In the genomic region with DNA sequence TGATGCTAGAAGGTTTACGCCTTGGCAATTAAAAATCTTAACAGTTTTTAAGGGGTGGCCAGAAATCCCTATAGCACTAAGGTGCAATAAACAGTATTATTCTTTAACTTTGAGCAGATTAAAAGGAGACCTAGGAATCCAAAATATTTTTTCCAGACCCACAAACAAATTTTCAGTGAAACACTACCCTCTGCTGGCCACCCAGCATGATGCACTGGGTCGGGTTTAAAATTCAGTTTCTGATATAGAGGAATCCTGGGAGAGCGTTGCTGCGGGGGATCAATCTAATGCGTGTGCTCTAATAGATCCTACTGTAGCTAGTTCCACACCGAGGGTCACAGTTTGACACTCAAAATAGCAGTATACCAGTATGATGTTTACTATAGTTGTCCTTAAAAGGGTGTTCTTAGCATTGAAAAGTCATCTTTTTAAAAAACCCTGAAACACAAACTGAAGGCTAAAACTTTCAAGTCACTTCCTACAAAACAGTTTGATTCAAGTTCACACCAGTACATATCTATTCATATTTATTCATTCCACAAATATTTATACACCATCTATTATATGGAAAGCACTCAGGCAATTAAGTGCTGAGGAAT, we compare ENCODE assay signal across 8 cellular contexts. TPM values are rescaled to one million over a fixed set of nuclear protein-coding genes. Genes with fewer than 3 reads are reported as not detected.
DNase-seq lines count a peak whose midpoint lies in the region; ATAC-seq, FAIRE-seq and TF ChIP-seq lines count a peak whose summit lies in the region.

No MANE protein-coding gene starts in this region.

- dilution Hi-C loops in endothelial cell of umbilical vein (cut with MboI; ENCODE audit: extremely low pct_ligation_motif_present, low sequenced_read_pairs) = no loop called here

- H3K4me3 Mint-ChIP-seq in mesothelial cell of epicardium = no peak overlapping the region
- H3K4me3 Mint-ChIP-seq in type B pancreatic cell = no peak overlapping the region

- no peak overlapping the region for H3K4me2 ChIP-seq in endothelial cell of umbilical vein (ENCODE audit: insufficient read depth, low read length)

- H3K9me1 ChIP-seq in endothelial cell of umbilical vein (replicated peaks; ENCODE audit: control insufficient read depth, extremely low read depth, insufficient read depth, low read length) = no peaks in the 10 kb centered on the region

- no peak for ATAC-seq in GM18520 (IDR thresholded peaks at IDR 0.05; ENCODE audit: unreplicated experiment)

- H3K36me3 ChIP-seq in endothelial cell of umbilical vein (ENCODE audit: control insufficient read depth in 2 of 2, extremely low read depth in 1 of 2, insufficient read depth in 2 of 2, low read length in 2 of 2) = no peaks in the 10 kb centered on the region

- H3K27me3 Mint-ChIP-seq in mesothelial cell of epicardium (ENCODE audit: low read depth) = no peaks in the 10 kb centered on the region
- no peaks in the 10 kb centered on the region for H3K27me3 Mint-ChIP-seq in type B pancreatic cell

- H3K27ac Mint-ChIP-seq in mesothelial cell of epicardium (no peak overlapping the region), type B pancreatic cell (no peak overlapping the region)

- H2AFZ ChIP-seq in endothelial cell of umbilical vein (ENCODE audit: low read depth, low read length) = peak overlapping the region; percentile 46

- no peaks in the 10 kb centered on the region for H3K27me3 ChIP-seq in endothelial cell of umbilical vein (ENCODE audit: control insufficient read depth in 2 of 2, insufficient read depth in 2 of 2, low read length in 2 of 2)

- H4K20me1 ChIP-seq in endothelial cell of umbilical vein (replicated peaks; ENCODE audit: control insufficient read depth, extremely low read depth, insufficient read depth, low read length) = no peaks in the 10 kb centered on the region

- H3K9me3 Mint-ChIP-seq in mesothelial cell of epicardium = no peaks in the 10 kb centered on the region
- H3K9me3 Mint-ChIP-seq in type B pancreatic cell = no peaks in the 10 kb centered on the region

- no peak overlapping the region for H3K4me3 ChIP-seq in WI38 (ENCODE audit: low read depth, low read length)
- H3K4me3 ChIP-seq in endothelial cell of umbilical vein (replicated peaks in 1 of 3; ENCODE audit: insufficient read depth in 1 of 3, low read depth in 1 of 3, low read length in 3 of 3) = no peak overlapping the region

- POLR2A ChIA-PET in endothelial cell of umbilical vein (lab: Charles Lee) = no interaction called here

- no peaks in the 10 kb centered on the region for H3K9me3 ChIP-seq in endothelial cell of umbilical vein (replicated peaks; ENCODE audit: control insufficient read depth, insufficient read depth, low read length)

- H3K36me3 Mint-ChIP-seq in mesothelial cell of epicardium (peaks cover 5% of the 10 kb centered on the region), type B pancreatic cell (peaks cover 15% of the 10 kb centered on the region)

- TF ChIP-seq CTCF in WI38 (IDR thresholded peaks at IDR 0.05; ENCODE audit: low read depth, low read length) (peak; percentile 63), endothelial cell of umbilical vein (IDR thresholded peaks at IDR 0.05; ENCODE audit: extremely low read depth in 1 of 2, insufficient read depth in 1 of 2, low read depth in 1 of 2, low read length in 2 of 2) (peak; percentile 66 to 69), mesothelial cell of epicardium (IDR thresholded peaks at IDR 0.05; ENCODE audit: unreplicated experiment) (peak; percentile 94), type B pancreatic cell (conservative IDR thresholded peaks at IDR 0.05) (peak; percentile 92)

- no peak overlapping the region for H3K9ac ChIP-seq in endothelial cell of umbilical vein (replicated peaks; ENCODE audit: extremely low read depth, insufficient read depth, low read length)

- intact Hi-C loops in endothelial cell of umbilical vein (cut with micrococcal nuclease) = loop anchor here (1.0 to 10.0 kb wide), 4 partner anchors 311 to 803 kb away; a partner anchor contains a TSS

- CTCF ChIA-PET in endothelial cell of umbilical vein (lab: Charles Lee) = interaction anchor here (1.1 to 8.5 kb wide), 5 partner anchors 10 to 801 kb away, joined by 3 to 168 read pairs (median 12); a partner anchor contains a TSS

- no TSS peak for BruUV-seq in endothelial cell of umbilical vein (replicated peaks; lab: Mats Ljungman, UMichigan)

- no peak overlapping the region for H3K27ac ChIP-seq in endothelial cell of umbilical vein (ENCODE audit: insufficient read depth, low read depth, low read length)

- no peaks in the 10 kb centered on the region for H3K79me2 ChIP-seq in endothelial cell of umbilical vein (ENCODE audit: control insufficient read depth, insufficient read depth, low read length)

- peak; percentile 68 for DNase-seq in EL
- peak; percentile 11 for DNase-seq in H4 (ENCODE audit: low spot score)
- DNase-seq in NCI-H146 treated with DMSO at 0.1 percent for 48 hours (lab: John Stamatoyannopoulos, UW; ENCODE audit: unreplicated experiment) = peak; percentile 6
- peak; percentile 45 for DNase-seq in endothelial cell of umbilical vein (ENCODE audit: low read depth, low spot score)
- peak in 1 of 2 experiments; percentile 66 for DNase-seq in mesothelial cell of epicardium (ENCODE audit: low spot score in 2 of 2, unreplicated experiment in 2 of 2)
- DNase-seq in type B pancreatic cell (ENCODE audit: extremely low spot score, unreplicated experiment) = no peak

- H3K4me1 Mint-ChIP-seq in mesothelial cell of epicardium (peaks cover 18% of the 10 kb centered on the region), type B pancreatic cell (ENCODE audit: unreplicated experiment) (peaks cover 25% of the 10 kb centered on the region)

- no peak for TF ChIP-seq POLR2A in endothelial cell of umbilical vein (IDR thresholded peaks at IDR 0.05; ENCODE audit: low read depth, low read length)

- no peaks in the 10 kb centered on the region for H3K4me1 ChIP-seq in endothelial cell of umbilical vein (ENCODE audit: control insufficient read depth, extremely low read depth, insufficient read depth, low read length)

- FAIRE-seq in endothelial cell of umbilical vein (lab: Jason Lieb, UNC) = peak; percentile 89

TF ChIP-seq in endothelial cell of umbilical vein, 7 proteins besides CTCF, POLR2A, EP300 and RAD21:
- TF ChIP-seq GATA2 (IDR thresholded peaks at IDR 0.05; ENCODE audit: insufficient read depth, insufficient read length, low read depth, low read length) = no peak
- no peak for TF ChIP-seq POLR2AphosphoS5 (IDR thresholded peaks at IDR 0.05; ENCODE audit: insufficient read depth, low read depth, low read length)
- TF ChIP-seq, protein P1, sequence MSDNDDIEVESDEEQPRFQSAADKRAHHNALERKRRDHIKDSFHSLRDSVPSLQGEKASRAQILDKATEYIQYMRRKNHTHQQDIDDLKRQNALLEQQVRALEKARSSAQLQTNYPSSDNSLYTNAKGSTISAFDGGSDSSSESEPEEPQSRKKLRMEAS (IDR thresholded peaks at IDR 0.05; ENCODE audit: insufficient read depth, insufficient read length) = no peak
- TF ChIP-seq FOS (IDR thresholded peaks at IDR 0.05; ENCODE audit: borderline replicate concordance, insufficient read depth, low read length) = no peak
- no peak for TF ChIP-seq MYC (IDR thresholded peaks at IDR 0.05; ENCODE audit: low read depth, low read length)
- TF ChIP-seq EZH2 (IDR thresholded peaks at IDR 0.05; ENCODE audit: borderline replicate concordance, low read depth, low read length, severe bottlenecking) = no peak
- no peak for TF ChIP-seq JUN (IDR thresholded peaks at IDR 0.05; ENCODE audit: borderline replicate concordance, insufficient read depth, insufficient read length, low read depth)
TF ChIP-seq in endothelial cell of umbilical vein: peak in this region for 0.

RNA-seq across cellular contexts. Expression of a gene that starts 10.2 kb away (rescaled TPM):
- total RNA-seq in H4 (2014; rRNA removed; shearing (Covaris generic)) = 4.2 and 9.3 TPM in 2 replicates
- total RNA-seq in endothelial cell of umbilical vein (6.2 and 7.6 TPM in 2 replicates), mesothelial cell of epicardium (9.3 to 12.0 TPM (median 10.8 TPM) in 3 replicates), type B pancreatic cell (ENCODE audit: low replicate concordance) (7.0 and 20.0 TPM in 2 replicates)
- 1.3 and 1.9 TPM in 2 replicates for polyA plus RNA-seq in endothelial cell of umbilical vein
- polyA plus RNA-seq in endothelial cell of umbilical vein (2011; cell fraction: cytosol; rRNA removed) = 2.6 TPM in 2 replicates
- 4.5 and 5.5 TPM in 2 replicates for polyA plus RNA-seq in endothelial cell of umbilical vein (2011; cell fraction: nucleus; rRNA removed)
- 3.8 and 5.0 TPM in 2 replicates for polyA plus RNA-seq in endothelial cell of umbilical vein (2012)
- 3.4 and 4.9 TPM in 2 replicates for polyA minus RNA-seq in endothelial cell of umbilical vein
- 4.1 TPM for polyA minus RNA-seq in endothelial cell of umbilical vein (2011; cell fraction: cytosol; rRNA and poly(A)+ RNA removed)
- 12.6 and 12.9 TPM in 2 replicates for polyA minus RNA-seq in endothelial cell of umbilical vein (2011; cell fraction: nucleus; rRNA and poly(A)+ RNA removed)

RNA-seq across cellular contexts. Expression of a gene that starts 12.0 kb away (rescaled TPM):
- 5.3 and 14.5 TPM in 2 replicates for total RNA-seq in H4 (2014; rRNA removed; shearing (Covaris generic))
- 12.3 and 14.2 TPM in 2 replicates for total RNA-seq in endothelial cell of umbilical vein
- polyA plus RNA-seq in endothelial cell of umbilical vein = 4.6 and 6.3 TPM in 2 replicates
- 3.6 and 4.2 TPM in 2 replicates for polyA plus RNA-seq in endothelial cell of umbilical vein (2011; cell fraction: cytosol; rRNA removed)
- polyA plus RNA-seq in endothelial cell of umbilical vein (2011; cell fraction: nucleus; rRNA removed) = 25.4 and 28.2 TPM in 2 replicates
- 7.6 TPM in 2 replicates for polyA plus RNA-seq in endothelial cell of umbilical vein (2012)
- 41.0 and 43.1 TPM in 2 replicates for polyA minus RNA-seq in endothelial cell of umbilical vein
- 3.8 TPM for polyA minus RNA-seq in endothelial cell of umbilical vein (2011; cell fraction: cytosol; rRNA and poly(A)+ RNA removed)
- 36.7 and 61.9 TPM in 2 replicates for polyA minus RNA-seq in endothelial cell of umbilical vein (2011; cell fraction: nucleus; rRNA and poly(A)+ RNA removed)
- 30.7 to 36.9 TPM (median 35.0 TPM) in 3 replicates for total RNA-seq in mesothelial cell of epicardium
- total RNA-seq in type B pancreatic cell (ENCODE audit: low replicate concordance) = 21.7 and 30.1 TPM in 2 replicates
